ENCODE assay signal across 8 cellular contexts in genomic region chr4:2794707-2795557, GRCh38. TPM values are rescaled to one million over a fixed set of nuclear protein-coding genes. Genes with fewer than 3 reads are reported as not detected.
DNase-seq lines count a peak whose midpoint lies in the region; ATAC-seq, FAIRE-seq and TF ChIP-seq lines count a peak whose summit lies in the region.

No MANE protein-coding gene starts in this region.

- TF ChIP-seq EP300 in GM12878 (IDR thresholded peaks at IDR 0.05; ENCODE audit: borderline replicate concordance in 1 of 2, control insufficient read depth in 1 of 2, low read depth in 2 of 2, low read length in 2 of 2): no peak

- WGBS in mammary epithelial cell (ENCODE audit: low coverage, missing lambda C conversion rate): 86% methylated on average over 9 of the region's 12 CpGs
- 61% methylated on average over 12 of the region's 12 CpGs for WGBS in GM12878 (ENCODE audit: insufficient coverage, insufficient replicate concordance, low lambda C conversion rate, missing lambda C conversion rate)
- WGBS in liver: 28% methylated on average over 12 of the region's 12 CpGs
- 62 to 68% (median 64%) methylated on average over 12 of the region's 12 CpGs for WGBS in small intestine, 3 donors

- ATAC-seq in GM12878 (no peak), GM21723 (IDR thresholded peaks at IDR 0.05; ENCODE audit: unreplicated experiment) (no peak), HG03175 (IDR thresholded peaks at IDR 0.05; ENCODE audit: unreplicated experiment) (no peak)

- H3K27ac Mint-ChIP-seq in MCF 10A (ENCODE audit: low read depth, unreplicated experiment) (peak overlapping the region; percentile 88), type B pancreatic cell (no peak overlapping the region)

- DNase-seq in MCF 10A (ENCODE audit: unreplicated experiment) (peak; percentile 71), mammary epithelial cell (no peak), GM12878 (ENCODE audit: low read depth, low spot score) (no peak), type B pancreatic cell (ENCODE audit: extremely low spot score, unreplicated experiment) (no peak), small intestine (no peak)

- no peaks in the 10 kb centered on the region for H3K36me3 ChIP-seq in mammary epithelial cell (ENCODE audit: insufficient read depth, low read length)
- H3K36me3 ChIP-seq in GM12878 (ENCODE audit: control insufficient read depth in 2 of 2, insufficient read depth in 2 of 2, low read length in 1 of 2): no peaks in the 10 kb centered on the region
- no peaks in the 10 kb centered on the region for H3K36me3 ChIP-seq in liver (ENCODE audit: control insufficient read depth in 4 of 4, insufficient read depth in 3 of 4, low read depth in 1 of 4, low read length in 3 of 4)
- H3K36me3 ChIP-seq in small intestine (ENCODE audit: control insufficient read depth in 2 of 2, insufficient read depth in 2 of 2, low read length in 2 of 2): no peaks in the 10 kb centered on the region

- TF ChIP-seq RAD21 in GM12878 (IDR thresholded peaks at IDR 0.05; ENCODE audit: insufficient read depth, low read depth, low read length) (no peak), liver (IDR thresholded peaks at IDR 0.05) (peak; percentile 17 to 39)

- H4K20me1 ChIP-seq in mammary epithelial cell (ENCODE audit: insufficient read depth, low read length) (no peaks in the 10 kb centered on the region), GM12878 (ENCODE audit: control insufficient read depth, insufficient read depth) (no peaks in the 10 kb centered on the region)

- H3K9me3 ChIP-seq in mammary epithelial cell (replicated peaks; ENCODE audit: insufficient read depth, low read length) (no peaks in the 10 kb centered on the region), GM12878 (replicated peaks; ENCODE audit: control insufficient read depth, insufficient read depth, low read length) (no peaks in the 10 kb centered on the region), liver (ENCODE audit: control insufficient read depth in 4 of 4, low read length in 3 of 4) (no peaks in the 10 kb centered on the region), small intestine (ENCODE audit: control insufficient read depth, low read depth) (no peaks in the 10 kb centered on the region)

- H3K79me2 ChIP-seq in mammary epithelial cell (ENCODE audit: insufficient read depth, low read length) (no peaks in the 10 kb centered on the region), GM12878 (ENCODE audit: control insufficient read depth, insufficient read depth, low read length) (peaks cover 10% of the 10 kb centered on the region)

- no peaks in the 10 kb centered on the region for H3K27me3 ChIP-seq in mammary epithelial cell (ENCODE audit: insufficient read depth, low read length)
- no peaks in the 10 kb centered on the region for H3K27me3 ChIP-seq in GM12878 (replicated peaks in 1 of 2; ENCODE audit: control insufficient read depth in 2 of 2, insufficient read depth in 2 of 2, low read length in 1 of 2)
- no peaks in the 10 kb centered on the region for H3K27me3 ChIP-seq in liver (ENCODE audit: control insufficient read depth in 4 of 4, insufficient read depth in 4 of 4, low read length in 3 of 4)
- H3K27me3 ChIP-seq in small intestine (ENCODE audit: control insufficient read depth in 2 of 2, insufficient read depth in 2 of 2, low read length in 2 of 2): no peaks in the 10 kb centered on the region

- CTCF ChIA-PET in MCF 10A (lab: Yijun Ruan, JAX) (interaction anchor here (0.6 kb wide), 1 partner anchor 531 kb away, joined by 3 read pairs; no protein-coding TSS in a partner anchor), mammary epithelial cell (lab: Charles Lee; ENCODE audit: low non-redundant PET) (no interaction called here), GM12878 (lab: Yijun Ruan, JAX) (no interaction called here)

- TF ChIP-seq CTCF in MCF 10A (IDR thresholded peaks at IDR 0.05; ENCODE audit: unreplicated experiment) (no peak), mammary epithelial cell (conservative IDR thresholded peaks at IDR 0.05 in 1 of 2, IDR thresholded peaks at IDR 0.05 in 1 of 2; ENCODE audit: extremely low read depth in 1 of 2, insufficient read depth in 1 of 2, low read depth in 1 of 2, low read length in 2 of 2) (no peak), GM12878 (IDR thresholded peaks at IDR 0.05 in 2 of 3, conservative IDR thresholded peaks at IDR 0.05 in 1 of 3; ENCODE audit: control insufficient read depth in 2 of 3, extremely low read depth in 1 of 3, insufficient read depth in 1 of 3, low read depth in 3 of 3, low read length in 3 of 3) (no peak), liver (IDR thresholded peaks at IDR 0.05; ENCODE audit: low read depth, low read length, missing input control) (no peak), type B pancreatic cell (conservative IDR thresholded peaks at IDR 0.05) (no peak)

- H3K4me3 ChIP-seq in mammary epithelial cell (replicated peaks in 1 of 3; ENCODE audit: insufficient read depth in 1 of 3, low read depth in 2 of 3, low read length in 3 of 3) (no peak overlapping the region), GM12878 (no peak overlapping the region), liver (ENCODE audit: low read depth in 1 of 3, low read length in 3 of 3) (peak overlapping the region; percentile 28 to 75 (median 30)), small intestine (ENCODE audit: low read depth in 1 of 2, low read length in 2 of 2) (no peak overlapping the region)

- no peak overlapping the region for H3K27ac ChIP-seq in mammary epithelial cell (ENCODE audit: insufficient read depth, low read depth, low read length)
- H3K27ac ChIP-seq in GM12878 (ENCODE audit: control insufficient read depth, insufficient read depth): no peak overlapping the region
- peak overlapping the region; percentile 90 to 96 for H3K27ac ChIP-seq in liver (ENCODE audit: low read depth in 1 of 2, low read length in 2 of 2)
- peak overlapping the region in 1 of 2 donors; percentile 84 for H3K27ac ChIP-seq in small intestine (ENCODE audit: low read depth in 1 of 2, low read length in 1 of 2)

- RAD21 ChIA-PET in GM12878 (lab: Charles Lee; ENCODE audit: unreplicated experiment): no interaction called here

- no TSS peak for BruUV-seq in MCF 10A (replicated peaks; lab: Mats Ljungman, UMichigan)
- no TSS peak for BruUV-seq in mammary epithelial cell (replicated peaks; lab: Mats Ljungman, UMichigan)
- BruUV-seq in GM12878 (replicated peaks; lab: Mats Ljungman, UMichigan): no TSS peak

- dilution Hi-C loops in mammary epithelial cell (cut with HindIII; ENCODE audit: low sequenced_read_pairs): no loop called here

- in situ Hi-C loops in mammary epithelial cell (cut with MboI; ENCODE audit: low sequenced_read_pairs in 2 of 2) (no loop called here), GM12878 (cut with MboI) (no loop called here)

- H3K4me2 ChIP-seq in mammary epithelial cell (ENCODE audit: insufficient read depth, low read depth, low read length): no peak overlapping the region
- H3K4me2 ChIP-seq in GM12878 (ENCODE audit: control insufficient read depth, insufficient read depth): peak overlapping the region; percentile 89

- intact Hi-C loops in MCF 10A (cut with micrococcal nuclease) (no loop called here), mammary epithelial cell (cut with micrococcal nuclease) (no loop called here), GM12878 (cut with micrococcal nuclease; ENCODE audit: unreplicated experiment) (no loop called here)

- no peaks in the 10 kb centered on the region for H3K36me3 Mint-ChIP-seq in MCF 10A (ENCODE audit: insufficient read depth, unreplicated experiment)
- H3K36me3 Mint-ChIP-seq in type B pancreatic cell: no peaks in the 10 kb centered on the region

- H3K4me1 Mint-ChIP-seq in MCF 10A (ENCODE audit: insufficient read depth, unreplicated experiment) (peaks cover 53% of the 10 kb centered on the region), type B pancreatic cell (ENCODE audit: unreplicated experiment) (no peaks in the 10 kb centered on the region)

- peaks cover 21% of the 10 kb centered on the region for H3K4me1 ChIP-seq in mammary epithelial cell (ENCODE audit: insufficient read depth, low read length)
- H3K4me1 ChIP-seq in GM12878 (ENCODE audit: control insufficient read depth, insufficient read depth, low read length): peaks cover 41% of the 10 kb centered on the region
- peaks cover 56 to 92% (median 84%) of the 10 kb centered on the region in 4 donors for H3K4me1 ChIP-seq in liver (ENCODE audit: control insufficient read depth in 4 of 4, insufficient read depth in 4 of 4, low read length in 3 of 4)
- peaks cover 12 to 33% of the 10 kb centered on the region in 2 donors for H3K4me1 ChIP-seq in small intestine (ENCODE audit: control insufficient read depth in 2 of 2, insufficient read depth in 1 of 2, low read depth in 1 of 2, low read length in 1 of 2)

- SMC1A ChIA-PET in GM12878 (lab: Charles Lee; ENCODE audit: uncharacterized antibody, unreplicated experiment): no interaction called here

- H3K27me3 Mint-ChIP-seq in MCF 10A (ENCODE audit: insufficient read depth, unreplicated experiment) (no peaks in the 10 kb centered on the region), type B pancreatic cell (no peaks in the 10 kb centered on the region)

- H3K9ac ChIP-seq in mammary epithelial cell (ENCODE audit: insufficient read depth, low read length) (no peak overlapping the region), GM12878 (ENCODE audit: control insufficient read depth, insufficient read depth, low read length) (no peak overlapping the region), liver (ENCODE audit: low read depth in 1 of 2, low read length in 2 of 2) (peak overlapping the region; percentile 16 to 88)

- no peak overlapping the region for H2AFZ ChIP-seq in mammary epithelial cell (ENCODE audit: low read depth, low read length)
- H2AFZ ChIP-seq in GM12878 (ENCODE audit: control insufficient read depth, low read depth, low read length): no peak overlapping the region

- TF ChIP-seq POLR2A in GM12878 (IDR thresholded peaks at IDR 0.05; ENCODE audit: low read depth, low read length): no peak

- POLR2A ChIA-PET in MCF 10A (lab: Yijun Ruan, JAX) (interaction anchor here (0.8 to 2.0 kb wide), 9 partner anchors 8 to 169 kb away, joined by 3 to 7 read pairs (median 4); partner anchors contain the start of genes GRK4 and NOP14), GM12878 (lab: Charles Lee) (interaction anchor here (0.6 kb wide), 1 partner anchor 57 kb away, joined by 3 read pairs; no protein-coding TSS in a partner anchor)

- FAIRE-seq in GM12878 (lab: Jason Lieb, UNC) (no peak), small intestine (lab: Jason Lieb, UNC) (no peak)

- H3K4me3 Mint-ChIP-seq in MCF 10A (ENCODE audit: unreplicated experiment): peak overlapping the region; percentile 79
- H3K4me3 Mint-ChIP-seq in type B pancreatic cell: peak overlapping the region; percentile 47

- H3K9me3 Mint-ChIP-seq in MCF 10A (ENCODE audit: unreplicated experiment): no peaks in the 10 kb centered on the region
- H3K9me3 Mint-ChIP-seq in type B pancreatic cell: no peaks in the 10 kb centered on the region

RNA-seq across cellular contexts. Expression of gene SH3BP2, which starts 2.0 kb away (rescaled TPM):
- total RNA-seq in MCF 10A (2022) (48.4 and 57.9 TPM in 2 replicates), mammary epithelial cell (10 to 100 TPM; 14.4 to 26.7 TPM), GM12878 (2014; rRNA removed) (35.5 and 40.9 TPM in 2 replicates), GM12878 (2014; rRNA removed; fragmentation: Illumina TruSeq; extraction: Trizol) (17.5 and 19.0 TPM in 2 replicates), GM12878 (2021) (51.1 and 61.8 TPM in 2 replicates), liver (10 to 100 TPM; 17.9 to 80.2 TPM), type B pancreatic cell (ENCODE audit: low replicate concordance) (31.4 and 45.4 TPM in 2 replicates)
- polyA plus RNA-seq in mammary epithelial cell (8.4 TPM), GM12878 (2011; rRNA removed) (18.0 and 37.1 TPM in 2 replicates), GM12878 (2014; fragmentation: Illumina TruSeq; extraction: Trizol) (7.8 and 18.3 TPM in 2 replicates), GM12878 (2014; fragmentation: Nextera tagmentation; extraction: Ambion mirVana) (1 to 10 TPM; 1.1 TPM), GM12878 (2014; rRNA removed) (54.7 and 57.8 TPM in 2 replicates), GM12878 (2016; fragmentation: Nextera tagmentation; extraction: Ambion mirVana) (10 to 100 TPM; 23.0 to 24.8 TPM), liver (10 to 100 TPM; 22.6 to 54.4 TPM), small intestine (10 to 100 TPM in 2 of 3 donors, 1 to 10 TPM in 1; 8.9 to 33.7 (median 13.4) TPM)
- polyA minus RNA-seq in mammary epithelial cell: 12.4 TPM
- 275 and 349 TPM in 2 replicates for total RNA-seq in GM12878 (2013; cell fraction: nucleolus; rRNA removed)
- polyA plus RNA-seq in GM12878 (2011; ENCODE audit: low read depth): 9.0 TPM
- polyA plus RNA-seq in GM12878 (2011; cell fraction: cytosol; rRNA removed): 35.7 and 42.6 TPM in 2 replicates
- 270 and 290 TPM in 2 replicates for polyA plus RNA-seq in GM12878 (2011; cell fraction: nucleus; rRNA removed)
- 30.0 and 35.3 TPM in 2 replicates for polyA plus RNA-seq in GM12878 (2012)
- 72.7 and 138 TPM in 2 replicates for polyA minus RNA-seq in GM12878 (2011; rRNA and poly(A)+ RNA removed)
- polyA minus RNA-seq in GM12878 (2011; cell fraction: cytosol; rRNA and poly(A)+ RNA removed): 8.9 and 18.7 TPM in 2 replicates
- 47.3 and 86.5 TPM in 2 replicates for polyA minus RNA-seq in GM12878 (2011; cell fraction: nucleus; rRNA and poly(A)+ RNA removed)

RNA-seq across cellular contexts. Expression of gene TNIP2, which starts 38.8 kb away (rescaled TPM):
- total RNA-seq in MCF 10A (2022): 40.5 and 46.1 TPM in 2 replicates
- 10 to 100 TPM; 21.8 to 32.5 TPM for total RNA-seq in mammary epithelial cell
- polyA plus RNA-seq in mammary epithelial cell: 22.9 TPM
- 10.9 TPM for polyA minus RNA-seq in mammary epithelial cell
- total RNA-seq in GM12878 (2013; cell fraction: nucleolus; rRNA removed): 48.2 and 58.3 TPM in 2 replicates
- 55.0 and 59.8 TPM in 2 replicates for total RNA-seq in GM12878 (2014; rRNA removed)
- total RNA-seq in GM12878 (2014; rRNA removed; fragmentation: Illumina TruSeq; extraction: Trizol): 29.1 and 29.8 TPM in 2 replicates
- total RNA-seq in GM12878 (2021): 62.9 and 64.8 TPM in 2 replicates
- polyA plus RNA-seq in GM12878 (2011; ENCODE audit: low read depth): 29.9 TPM
- polyA plus RNA-seq in GM12878 (2011; rRNA removed): 27.9 and 42.0 TPM in 2 replicates
- 41.0 and 63.7 TPM in 2 replicates for polyA plus RNA-seq in GM12878 (2011; cell fraction: cytosol; rRNA removed)
- polyA plus RNA-seq in GM12878 (2011; cell fraction: nucleus; rRNA removed): 126 and 142 TPM in 2 replicates
- polyA plus RNA-seq in GM12878 (2012): 48.8 and 57.0 TPM in 2 replicates
- polyA plus RNA-seq in GM12878 (2014; fragmentation: Illumina TruSeq; extraction: Trizol): 7.1 and 21.4 TPM in 2 replicates
- 1 to 10 TPM; 1.4 to 3.4 TPM for polyA plus RNA-seq in GM12878 (2014; fragmentation: Nextera tagmentation; extraction: Ambion mirVana)
- polyA plus RNA-seq in GM12878 (2014; rRNA removed): 64.9 and 68.5 TPM in 2 replicates
- polyA plus RNA-seq in GM12878 (2016; fragmentation: Nextera tagmentation; extraction: Ambion mirVana): 10 to 100 TPM; 49.1 to 59.0 TPM
- 19.1 and 31.1 TPM in 2 replicates for polyA minus RNA-seq in GM12878 (2011; rRNA and poly(A)+ RNA removed)
- 13.6 and 13.8 TPM in 2 replicates for polyA minus RNA-seq in GM12878 (2011; cell fraction: cytosol; rRNA and poly(A)+ RNA removed)
- polyA minus RNA-seq in GM12878 (2011; cell fraction: nucleus; rRNA and poly(A)+ RNA removed): 17.2 and 30.8 TPM in 2 replicates
- 10 to 100 TPM; 10.5 to 20.7 TPM for total RNA-seq in liver
- 10 to 100 TPM; 11.8 to 15.1 TPM for polyA plus RNA-seq in liver
- total RNA-seq in type B pancreatic cell (ENCODE audit: low replicate concordance): 25.3 and 26.1 TPM in 2 replicates
- 100 to 1,000 TPM in 1 of 3 donors, 10 to 100 TPM in 2; 50.8 to 109 (median 69.7) TPM for polyA plus RNA-seq in small intestine

RNA-seq across cellular contexts. Expression of gene ADD1, which starts 48.7 kb away (rescaled TPM):
- total RNA-seq in MCF 10A (2022) (131 and 161 TPM in 2 replicates), mammary epithelial cell (100 to 1,000 TPM; 112 to 167 TPM), GM12878 (2014; rRNA removed) (128 and 136 TPM in 2 replicates), GM12878 (2014; rRNA removed; fragmentation: Illumina TruSeq; extraction: Trizol) (65.6 and 70.1 TPM in 2 replicates), GM12878 (2021) (182 and 183 TPM in 2 replicates), liver (100 to 1,000 TPM in 1 of 2 donors, 10 to 100 TPM in 1; 95.5 to 142 TPM), type B pancreatic cell (ENCODE audit: low replicate concordance) (197 and 235 TPM in 2 replicates)
- polyA plus RNA-seq in mammary epithelial cell (94.4 TPM), GM12878 (2011; rRNA removed) (75.4 and 93.5 TPM in 2 replicates), GM12878 (2014; fragmentation: Illumina TruSeq; extraction: Trizol) (97.2 and 107 TPM in 2 replicates), GM12878 (2014; fragmentation: Nextera tagmentation; extraction: Ambion mirVana) (10 to 100 TPM; 21.6 to 50.2 TPM), GM12878 (2014; rRNA removed) (113 and 126 TPM in 2 replicates), GM12878 (2016; fragmentation: Nextera tagmentation; extraction: Ambion mirVana) (100 to 1,000 TPM; 113 to 116 TPM), liver (10 to 100 TPM; 62.2 to 71.3 TPM), small intestine (100 to 1,000 TPM; 158 to 262 (median 180) TPM)
- 232 TPM for polyA minus RNA-seq in mammary epithelial cell
- 321 and 355 TPM in 2 replicates for total RNA-seq in GM12878 (2013; cell fraction: nucleolus; rRNA removed)
- polyA plus RNA-seq in GM12878 (2011; ENCODE audit: low read depth): 61.6 TPM
- polyA plus RNA-seq in GM12878 (2011; cell fraction: cytosol; rRNA removed): 103 and 152 TPM in 2 replicates
- polyA plus RNA-seq in GM12878 (2011; cell fraction: nucleus; rRNA removed): 199 and 226 TPM in 2 replicates
- 119 and 148 TPM in 2 replicates for polyA plus RNA-seq in GM12878 (2012)
- 79.6 and 95.6 TPM in 2 replicates for polyA minus RNA-seq in GM12878 (2011; rRNA and poly(A)+ RNA removed)
- polyA minus RNA-seq in GM12878 (2011; cell fraction: cytosol; rRNA and poly(A)+ RNA removed): 36.4 and 43.2 TPM in 2 replicates
- polyA minus RNA-seq in GM12878 (2011; cell fraction: nucleus; rRNA and poly(A)+ RNA removed): 57.1 and 78.0 TPM in 2 replicates

Comparison
In these comparisons a context has a peak if more than half of its experiments do, and no peak if none do; other contexts are left out.
1. H3K27ac ChIP-seq: peak in liver (2 of 2); none in mammary epithelial cell (single experiment) and GM12878 (single experiment).
2. H3K4me3 ChIP-seq: peak in liver (3 of 3); none in mammary epithelial cell (0 of 3), GM12878 (single experiment) and small intestine (0 of 2).
3. H3K9ac ChIP-seq: peak in liver (2 of 2); none in mammary epithelial cell (single experiment) and GM12878 (single experiment).